In genomic region chr1:55214214-55214902, GRCh38 we compare ENCODE assay signal across 8 cellular contexts. TPM values are rescaled to one million over a fixed set of nuclear protein-coding genes. Genes with fewer than 3 reads are reported as not detected.
DNase-seq lines count a peak whose midpoint lies in the region; ATAC-seq, FAIRE-seq and TF ChIP-seq lines count a peak whose summit lies in the region.

No MANE protein-coding gene starts in this region.

- TF ChIP-seq RAD21 in K562 (CRISPR knock-in tag; conservative IDR thresholded peaks at IDR 0.05 in 1 of 2, IDR thresholded peaks at IDR 0.05 in 1 of 2) = no peak

- peak overlapping the region; percentile 91 to 99 (median 99) for H3K9ac ChIP-seq in BLaER1 treated with 17β-estradiol and CSF1 and Interleukin-3, amounts not matched to agents 10 nM and 100 nM
- H3K9ac ChIP-seq in K562 (ENCODE audit: insufficient read depth in 1 of 2, low read depth in 2 of 2, low read length in 2 of 2) (peak overlapping the region; percentile 91 to 100), iPS-20b (ENCODE audit: low read depth, low read length) (peak overlapping the region; percentile 87), skeletal muscle satellite cell (ENCODE audit: low read depth, low read length) (peak overlapping the region; percentile 98)

- peak; percentile 13 for ATAC-seq in GM19351 (IDR thresholded peaks at IDR 0.05; ENCODE audit: unreplicated experiment)
- ATAC-seq in HG03520 (IDR thresholded peaks at IDR 0.05; ENCODE audit: unreplicated experiment) = peak; percentile 13
- ATAC-seq in SK-N-SH treated with all-trans-retinoic acid at 6 μM for 48 hours = peak; percentile 20
- peak; percentile 43 for ATAC-seq in K562

- H3K9me1 ChIP-seq in K562 (ENCODE audit: control insufficient read depth, insufficient read depth, low read length) = no peaks in the 10 kb centered on the region

- no peaks in the 10 kb centered on the region for H3K36me3 ChIP-seq in BLaER1 treated with 17β-estradiol and CSF1 and Interleukin-3, amounts not matched to agents 10 nM and 100 nM
- peaks cover 13% of the 10 kb centered on the region for H3K36me3 ChIP-seq in K562 (ENCODE audit: control insufficient read depth, insufficient read depth, low read length)
- no peaks in the 10 kb centered on the region for H3K36me3 ChIP-seq in iPS-20b (ENCODE audit: insufficient read depth, low read depth, low read length)
- H3K36me3 ChIP-seq in skeletal muscle satellite cell (ENCODE audit: insufficient read depth, low read length) = peaks cover 5% of the 10 kb centered on the region

- in situ Hi-C loops in K562 (cut with MboI) = no loop called here

- BruUV-seq in K562 (replicated peaks; lab: Mats Ljungman, UMichigan) = no TSS peak

- no peaks in the 10 kb centered on the region for H3K27me3 ChIP-seq in BLaER1 treated with 17β-estradiol and CSF1 and Interleukin-3, amounts not matched to agents 10 nM and 100 nM
- H3K27me3 ChIP-seq in K562 (ENCODE audit: control insufficient read depth in 2 of 2, insufficient read depth in 2 of 2, low read length in 2 of 2) (no peaks in the 10 kb centered on the region), iPS-20b (ENCODE audit: insufficient read depth, low read length) (peaks cover 18% of the 10 kb centered on the region), skeletal muscle satellite cell (ENCODE audit: control insufficient read depth, insufficient read depth, low read length) (no peaks in the 10 kb centered on the region)

- DNase-seq in K562 (ENCODE audit: extremely low read depth in 1 of 4, low spot score in 3 of 4) (peak; percentile 83 to 87 (median 84)), T1000 (lab: John Stamatoyannopoulos, UW) (no peak)

- H3K4me3 ChIP-seq in BLaER1 treated with 17β-estradiol and CSF1 and Interleukin-3, amounts not matched to agents 10 nM and 100 nM = peak overlapping the region; percentile 87 to 98 (median 94)
- peak overlapping the region; percentile 80 for H3K4me3 ChIP-seq in K562
- peak overlapping the region; percentile 89 for H3K4me3 ChIP-seq in iPS-20b (ENCODE audit: low read length)
- H3K4me3 ChIP-seq in skeletal muscle satellite cell (ENCODE audit: low read length) = peak overlapping the region; percentile 91

- peak overlapping the region; percentile 92 to 99 (median 98) for H3K27ac ChIP-seq in BLaER1 treated with 17β-estradiol and CSF1 and Interleukin-3, amounts not matched to agents 10 nM and 100 nM
- H3K27ac ChIP-seq in K562 (ENCODE audit: extremely low read depth, low read depth, low read length) = peak overlapping the region; percentile 94
- no peak overlapping the region for H3K27ac ChIP-seq in iPS-20b (ENCODE audit: low read length)

- WGBS in K562 (ENCODE audit: insufficient coverage, low coverage, missing lambda C conversion rate) = under 1% methylated on average over 28 of the region's 40 CpGs

- CTCF ChIA-PET in K562 (lab: Yijun Ruan, JAX; ENCODE audit: low intra/inter-chr PET ratio) = no interaction called here

- TF ChIP-seq POLR2A in K562 (conservative IDR thresholded peaks at IDR 0.05) = peak; percentile 37

- no peak for TF ChIP-seq CTCF in K562 (IDR thresholded peaks at IDR 0.05 in 2 of 3, conservative IDR thresholded peaks at IDR 0.05 in 1 of 3; ENCODE audit: insufficient read depth in 2 of 3, low read depth in 1 of 3, low read length in 3 of 3)

- peaks cover 75% of the 10 kb centered on the region for H3K79me2 ChIP-seq in K562 (ENCODE audit: control insufficient read depth, insufficient read depth, low read length)

- H4K20me1 ChIP-seq in BLaER1 treated with 17β-estradiol and CSF1 and Interleukin-3, amounts not matched to agents 10 nM and 100 nM = peaks cover 19 to 51% (median 46%) of the 10 kb centered on the region in 11 experiments; a peak in 18 of 22 replicates
- H4K20me1 ChIP-seq in K562 (replicated peaks; ENCODE audit: control insufficient read depth, insufficient read depth, low read length) = no peaks in the 10 kb centered on the region

- FAIRE-seq in K562 (lab: Jason Lieb, UNC) = no peak

- peak overlapping the region; percentile 82 to 98 (median 92) for H3K4me2 ChIP-seq in BLaER1 treated with 17β-estradiol and CSF1 and Interleukin-3, amounts not matched to agents 10 nM and 100 nM
- peak overlapping the region; percentile 84 for H3K4me2 ChIP-seq in K562 (ENCODE audit: insufficient read depth, low read length)
- peak overlapping the region; percentile 90 for H3K4me2 ChIP-seq in skeletal muscle satellite cell (ENCODE audit: low read length)

- intact Hi-C loops in K562 (cut with micrococcal nuclease) = loop anchor here (2.0 to 5.0 kb wide), 2 partner anchors 37 to 68 kb away; no protein-coding TSS in a partner anchor

- no peak for TF ChIP-seq EP300 in K562 (IDR thresholded peaks at IDR 0.05; ENCODE audit: low read length)

- H3K9me3 ChIP-seq in BLaER1 treated with 17β-estradiol and CSF1 and Interleukin-3, amounts not matched to agents 10 nM and 100 nM (replicated peaks in 1 of 11) = no peaks in the 10 kb centered on the region
- H3K9me3 ChIP-seq in K562 (replicated peaks; ENCODE audit: control insufficient read depth, insufficient read depth, low read depth, low read length) = no peaks in the 10 kb centered on the region
- no peaks in the 10 kb centered on the region for H3K9me3 ChIP-seq in iPS-20b (ENCODE audit: insufficient read depth, low read depth, low read length)
- H3K9me3 ChIP-seq in skeletal muscle satellite cell (replicated peaks; ENCODE audit: low read length) = no peaks in the 10 kb centered on the region

- peaks cover 58 to 75% (median 66%) of the 10 kb centered on the region in 10 experiments for H3K4me1 ChIP-seq in BLaER1 treated with 17β-estradiol and CSF1 and Interleukin-3, amounts not matched to agents 10 nM and 100 nM
- H3K4me1 ChIP-seq in K562 (replicated peaks in 1 of 2; ENCODE audit: control insufficient read depth in 2 of 2, insufficient read depth in 2 of 2, low read length in 2 of 2) = peaks cover 15 to 33% of the 10 kb centered on the region in 2 experiments
- H3K4me1 ChIP-seq in iPS-20b (ENCODE audit: insufficient read depth, low read length) = peaks cover 31% of the 10 kb centered on the region
- peaks cover 46% of the 10 kb centered on the region for H3K4me1 ChIP-seq in skeletal muscle satellite cell (ENCODE audit: control insufficient read depth, insufficient read depth, low read length)

- H2AFZ ChIP-seq in K562 (ENCODE audit: low read depth, low read length) = peak overlapping the region; percentile 64

- POLR2A ChIA-PET in K562 (lab: Yijun Ruan, JAX) = interaction anchor here (0.7 to 3.9 kb wide), 6 partner anchors 9 to 588 kb away, joined by 3 to 23 read pairs (median 4); no protein-coding TSS in a partner anchor

TF ChIP-seq in SK-N-SH treated with all-trans-retinoic acid at 6 μM for 48 hours, 23 proteins besides CTCF, POLR2A, EP300 and RAD21:
- TF ChIP-seq BACH2 (CRISPR knock-in tag; IDR thresholded peaks at IDR 0.05; ENCODE audit: borderline replicate concordance) (no peak), ISL1 (CRISPR knock-in tag; IDR thresholded peaks at IDR 0.05) (no peak), TOX (CRISPR knock-in tag; IDR thresholded peaks at IDR 0.05; ENCODE audit: borderline replicate concordance) (no peak)

TF ChIP-seq in K562, 482 proteins besides CTCF, POLR2A, EP300 and RAD21 (continues in another document):
- TF ChIP-seq RNF2 (IDR thresholded peaks at IDR 0.05) = no peak
- peak; percentile 7; the same call in 1 of the 2 replicates for TF ChIP-seq L3MBTL2 (IDR thresholded peaks at IDR 0.05)
- no peak for TF ChIP-seq ZNF408 (CRISPR knock-in tag; IDR thresholded peaks at IDR 0.05; ENCODE audit: low read depth)
- TF ChIP-seq ZNF551 (CRISPR knock-in tag; IDR thresholded peaks at IDR 0.05) = no peak
- TF ChIP-seq ZNF232 (CRISPR knock-in tag; IDR thresholded peaks at IDR 0.05) = peak; percentile 35; the same call in 1 of the 2 replicates
- TF ChIP-seq JUNB (CRISPR knock-in tag; conservative IDR thresholded peaks at IDR 0.05) = no peak

RNA-seq across cellular contexts. Expression of gene USP24, which starts 0.8 kb away (rescaled TPM):
- total RNA-seq in K562 (2011; cell fraction: chromatin; rRNA removed; ENCODE audit: low replicate concordance) = 62.0 and 200 TPM in 2 replicates
- total RNA-seq in K562 (2011; cell fraction: nucleolus; rRNA removed) = 24.7 and 42.9 TPM in 2 replicates
- 66.4 and 102 TPM in 2 replicates for total RNA-seq in K562 (2011; cell fraction: nucleoplasm; rRNA removed)
- 33.9 and 36.8 TPM in 2 replicates for total RNA-seq in K562 (2014; rRNA removed)
- 54.5 and 56.4 TPM in 2 replicates for total RNA-seq in K562 (2014; rRNA removed; fragmentation: Illumina TruSeq; extraction: Trizol)
- total RNA-seq in K562 (2015; rRNA removed; fragmentation: Illumina TruSeq; extraction: Trizol) = 57.6 and 62.6 TPM in 2 replicates
- 40.5 and 43.4 TPM in 2 replicates for total RNA-seq in K562 (2021)
- polyA plus RNA-seq in K562 (2011; rRNA removed) = 22.0 and 31.3 TPM in 2 replicates
- 14.2 and 17.7 TPM in 2 replicates for polyA plus RNA-seq in K562 (2011; cell fraction: cytosol; rRNA removed)
- polyA plus RNA-seq in K562 (2011; cell fraction: nucleus; rRNA removed) = 47.1 and 49.3 TPM in 2 replicates
- 23.4 and 27.9 TPM in 2 replicates for polyA plus RNA-seq in K562 (2012)
- 38.2 and 43.5 TPM in 2 replicates for polyA plus RNA-seq in K562 (2014; fragmentation: Illumina TruSeq; extraction: Trizol)
- polyA plus RNA-seq in K562 (2014; fragmentation: Nextera tagmentation; extraction: Ambion mirVana) = 10 to 100 TPM in 1 of 2 experiments, 1 to 10 TPM in 1; 7.7 to 14.1 TPM
- 25.7 and 32.9 TPM in 2 replicates for polyA plus RNA-seq in K562 (2014; rRNA removed)
- polyA minus RNA-seq in K562 (2011; rRNA and poly(A)+ RNA removed) = 109 and 122 TPM in 2 replicates
- 32.7 and 45.0 TPM in 2 replicates for polyA minus RNA-seq in K562 (2011; cell fraction: cytosol; rRNA and poly(A)+ RNA removed)
- polyA minus RNA-seq in K562 (2011; cell fraction: nucleus; rRNA and poly(A)+ RNA removed) = 65.6 and 111 TPM in 2 replicates
- total RNA-seq in skeletal muscle satellite cell (2012; rRNA removed) = 29.2 and 34.7 TPM in 2 replicates
